Comparison of ENCODE assay signal across 13 cellular contexts in genomic region chr6:78570044-78570443, GRCh38.
DNase-seq lines count a peak whose midpoint lies in the region; ATAC-seq and TF ChIP-seq lines count a peak whose summit lies in the region.
"Had no signal": no experiment of that assay in that cellular context is flagged by ENCODE, and none has a peak within 500 bp of the region (broad histone marks: within the 10 kb centered on the region; RNA-seq: fewer than 3 reads in every experiment).

No MANE protein-coding gene starts in this region.

- H3K9ac ChIP-seq in HUES6 (ENCODE audit: low read length) (no peak overlapping the region), endodermal cell (ENCODE audit: extremely low read depth, low read length, poor library complexity, severe bottlenecking) (no peak overlapping the region)

- peak; percentile 99 for ATAC-seq in GM23338
- ATAC-seq in HG03139 (IDR thresholded peaks at IDR 0.05; ENCODE audit: unreplicated experiment), result no peak

- no peak for TF ChIP-seq CTCF in GM23338 (conservative IDR thresholded peaks at IDR 0.05; ENCODE audit: low read depth in 2 of 2)
- no peak for TF ChIP-seq CTCF in endodermal cell (conservative IDR thresholded peaks at IDR 0.05)

- H3K27me3 ChIP-seq in GM23338 (ENCODE audit: insufficient read depth) (no peaks in the 10 kb centered on the region), HUES6 (ENCODE audit: control insufficient read depth, insufficient read depth, low read length) (no peaks in the 10 kb centered on the region), endodermal cell (ENCODE audit: control insufficient read depth, insufficient read depth, low read length, poor library complexity, severe bottlenecking) (no peaks in the 10 kb centered on the region)

- peaks cover 7% of the 10 kb centered on the region; the same call in 1 of the 2 replicates for H3K4me1 ChIP-seq in GM23338 (ENCODE audit: insufficient read depth)
- peaks cover 10% of the 10 kb centered on the region for H3K4me1 ChIP-seq in HUES6 (ENCODE audit: control insufficient read depth, insufficient read depth, low read length)
- no peaks in the 10 kb centered on the region for H3K4me1 ChIP-seq in endodermal cell (ENCODE audit: control insufficient read depth, insufficient read depth, low read length)

- H2AFZ ChIP-seq in GM23338, result peak overlapping the region; percentile 53; the same call in 1 of the 2 replicates

- peak; percentile 78 for DNase-seq in GM23338 (ENCODE audit: low spot score)
- DNase-seq in endodermal cell, result peak; percentile 57
- peak; percentile 11 for DNase-seq in iPS-NIHi7 (ENCODE audit: extremely low spot score)
- no peak for DNase-seq in central memory CD4-positive, alpha-beta T cell
- no peak for DNase-seq in putamen (ENCODE audit: low spot score)
- DNase-seq: 8988T; CD4-positive, alpha-beta memory T cell; DMS79; IMR-90; KBM-7 had no signal

- H3K4me1 Mint-ChIP-seq in GM23338, result peaks cover 6% of the 10 kb centered on the region
- no peaks in the 10 kb centered on the region for H3K4me1 Mint-ChIP-seq in endodermal cell
- H3K4me1 Mint-ChIP-seq: CD4-positive, alpha-beta memory T cell had no signal

- H3K79me2 ChIP-seq in GM23338 (replicated peaks; ENCODE audit: insufficient read depth), result no peaks in the 10 kb centered on the region

- H3K36me3 Mint-ChIP-seq in GM23338 (ENCODE audit: low read depth) (peaks cover 53% of the 10 kb centered on the region; the same call in 2 of the 3 replicates), endodermal cell (ENCODE audit: low read depth) (peaks cover 2% of the 10 kb centered on the region)
- H3K36me3 Mint-ChIP-seq: CD4-positive, alpha-beta memory T cell had no signal

- no peak overlapping the region for H3K4me3 ChIP-seq in GM23338
- H3K4me3 ChIP-seq in HUES6 (ENCODE audit: low read depth, low read length), result no peak overlapping the region; the same call in 1 of the 2 replicates
- no peak overlapping the region for H3K4me3 ChIP-seq in endodermal cell (ENCODE audit: low read length)

- H3K9me3 ChIP-seq in HUES6 (ENCODE audit: control insufficient read depth, insufficient read depth, low read depth, low read length), result peaks cover 18% of the 10 kb centered on the region; the same call in 1 of the 2 replicates
- H3K9me3 ChIP-seq in endodermal cell (ENCODE audit: control insufficient read depth, low read length), result peaks cover 42% of the 10 kb centered on the region

- H3K27me3 Mint-ChIP-seq in GM23338 (ENCODE audit: insufficient read depth, low read depth, poor library complexity), result peaks cover 2% of the 10 kb centered on the region
- no peaks in the 10 kb centered on the region for H3K27me3 Mint-ChIP-seq in endodermal cell (ENCODE audit: insufficient read depth)
- H3K27me3 Mint-ChIP-seq: CD4-positive, alpha-beta memory T cell had no signal

- H3K4me2 ChIP-seq in GM23338, result no peak overlapping the region

- WGBS in endodermal cell (ENCODE audit: insufficient coverage in 1 of 2, insufficient read length in 1 of 2), 2 experiments, result 100% methylated on average over 1 of the region's 1 CpG; no CpG with 5 or more reads in 1 of the 2 experiments

- H3K27ac ChIP-seq in GM23338 (ENCODE audit: low read depth) (0 out of 2 replicates have a peak overlapping the region, but pooled peaks have one; percentile 15), HUES6 (ENCODE audit: low read depth, low read length) (peak overlapping the region; percentile 74; the same call in 1 of the 2 replicates), endodermal cell (ENCODE audit: low read depth, low read length) (no peak overlapping the region)
- H3K27ac ChIP-seq: C4-2B had no signal

- H3K9me2 ChIP-seq in GM23338 (ENCODE audit: insufficient read depth), result no peaks in the 10 kb centered on the region; the same call in 1 of the 2 replicates

- no peaks in the 10 kb centered on the region for H4K20me1 ChIP-seq in GM23338 (replicated peaks; ENCODE audit: insufficient read depth)

- H3K36me3 ChIP-seq in GM23338 (ENCODE audit: insufficient read depth) (peaks cover 5% of the 10 kb centered on the region; the same call in 1 of the 2 replicates), HUES6 (ENCODE audit: control insufficient read depth, insufficient read depth, low read length) (no peaks in the 10 kb centered on the region), endodermal cell (ENCODE audit: control insufficient read depth, insufficient read depth, low read length) (no peaks in the 10 kb centered on the region)

- peaks cover 60% of the 10 kb centered on the region for H3K9me3 Mint-ChIP-seq in GM23338
- peaks cover 48% of the 10 kb centered on the region for H3K9me3 Mint-ChIP-seq in endodermal cell

- H3K4me3 Mint-ChIP-seq in GM23338 (no peak overlapping the region), endodermal cell (no peak overlapping the region)
- H3K4me3 Mint-ChIP-seq: CD4-positive, alpha-beta memory T cell had no signal

- no peaks in the 10 kb centered on the region for H3F3A ChIP-seq in GM23338 (replicated peaks; ENCODE audit: low read depth)

- H3K27ac Mint-ChIP-seq in GM23338 (no peak overlapping the region), endodermal cell (no peak overlapping the region)
- H3K27ac Mint-ChIP-seq: CD4-positive, alpha-beta memory T cell had no signal

TF ChIP-seq in GM23338, 12 proteins besides CTCF, POLR2A, EP300 and RAD21 (continues in another document):
- no peak for TF ChIP-seq EZH2phosphoT487 (IDR thresholded peaks at IDR 0.05; ENCODE audit: unreplicated experiment)
- no peak for TF ChIP-seq ZNF462 (CRISPR knock-in tag; IDR thresholded peaks at IDR 0.05)
- TF ChIP-seq EZH2 (IDR thresholded peaks at IDR 0.05; ENCODE audit: low read depth, unreplicated experiment), result no peak
- TF ChIP-seq JUNB (IDR thresholded peaks at IDR 0.05; ENCODE audit: unreplicated experiment), result no peak
- TF ChIP-seq NANOG (IDR thresholded peaks at IDR 0.05; ENCODE audit: borderline replicate concordance), result no peak
- TF ChIP-seq CREB1 (CRISPR knock-in tag; IDR thresholded peaks at IDR 0.05; ENCODE audit: low read depth), result no peak
- no peak for TF ChIP-seq ZNF114 (CRISPR knock-in tag; IDR thresholded peaks at IDR 0.05)

Comparison
In these comparisons a context has a peak if more than half of its experiments do, and no peak if none do; other contexts are left out.
1. DNase-seq: peak in GM23338 (single experiment), endodermal cell (single experiment) and iPS-NIHi7 (single experiment); none in central memory CD4-positive, alpha-beta T cell (single experiment) and putamen (single experiment).